20 cellular contexts compared by ENCODE assay signal in genomic region chr4:48974979-48975640, GRCh38. TPM values are rescaled to one million over a fixed set of nuclear protein-coding genes. Genes with fewer than 3 reads are reported as not detected.
DNase-seq lines count a peak whose midpoint lies in the region; ATAC-seq, FAIRE-seq and TF ChIP-seq lines count a peak whose summit lies in the region.
"Had no signal": no experiment of that assay in that cellular context is flagged by ENCODE, and none has a peak within 500 bp of the region (broad histone marks: within the 10 kb centered on the region; RNA-seq: fewer than 3 reads in every experiment).

No MANE protein-coding gene starts in this region.

- H3K36me3 ChIP-seq in MG63: no peaks in the 10 kb centered on the region

- H3K4me3 ChIP-seq in MG63: no peak overlapping the region
- H3K4me3 ChIP-seq: GM12878 had no signal

- H3K27me3 ChIP-seq in MG63: no peaks in the 10 kb centered on the region

- H3K27me3 Mint-ChIP-seq in type B pancreatic cell: peaks cover 27% of the 10 kb centered on the region

- H3K27ac Mint-ChIP-seq in type B pancreatic cell: no peak overlapping the region
- H3K27ac Mint-ChIP-seq: B cell; CD4-positive, alpha-beta T cell had no signal

- TF ChIP-seq CTCF in type B pancreatic cell (conservative IDR thresholded peaks at IDR 0.05): no peak

- H3K9me3 Mint-ChIP-seq in type B pancreatic cell: no peaks in the 10 kb centered on the region
- H3K9me3 Mint-ChIP-seq: CD4-positive, alpha-beta T cell had no signal

- H3K4me3 Mint-ChIP-seq in type B pancreatic cell: no peak overlapping the region
- H3K4me3 Mint-ChIP-seq: B cell; CD4-positive, alpha-beta T cell had no signal

- ATAC-seq in HG03045 (IDR thresholded peaks at IDR 0.05; ENCODE audit: unreplicated experiment): no peak
- ATAC-seq: GM12878 had no signal

- H3K9me3 ChIP-seq in MG63: no peaks in the 10 kb centered on the region

- DNase-seq in Ammon's horn (ENCODE audit: low spot score) (peak; percentile 50), MG63 (peak; percentile 77), cerebellar cortex (ENCODE audit: low spot score) (peak; percentile 58), medulla oblongata (ENCODE audit: extremely low spot score) (peak; percentile 69), HTR-8/SVneo (ENCODE audit: insufficient read length, low spot score) (no peak), type B pancreatic cell (ENCODE audit: extremely low spot score, unreplicated experiment) (no peak)
- no peak for DNase-seq in activated CD4-positive, alpha-beta T cell treated with anti-CD3 and anti-CD28 coated beads, Interleukin-2, amount 50 U/mL, for 1 hour
- DNase-seq: CD4-positive, alpha-beta T cell; DND-41; GDM1; HCEC 1CT; NCI-H1417 treated with DMSO at 0.1 percent for 48 hours; NCI-H2029; NCI-H2171 treated with DMSO at 0.1 percent for 48 hours; NCI-H510A had no signal

- no peaks in the 10 kb centered on the region for H3K4me1 Mint-ChIP-seq in type B pancreatic cell (ENCODE audit: unreplicated experiment)

- no peaks in the 10 kb centered on the region for H3K36me3 Mint-ChIP-seq in type B pancreatic cell

- no peak for FAIRE-seq in HTR-8/SVneo (lab: Jason Lieb, UNC)
- FAIRE-seq: D721Med, GM12878 had no signal

RNA-seq across cellular contexts. Expression of gene CWH43, which starts 11.0 kb away (rescaled TPM):
- not detected in 2 replicates for total RNA-seq in MG63 (2014; rRNA removed; shearing (Covaris generic); ENCODE audit: low replicate concordance)
- not detected in 2 replicates for total RNA-seq in type B pancreatic cell (ENCODE audit: low replicate concordance)
- total RNA-seq: B cell; CD4-positive, alpha-beta T cell; GM12878; RPMI7951 had no signal

Comparison
In these comparisons a context has a peak if more than half of its experiments do, and no peak if none do; other contexts are left out.
1. DNase-seq: peak in Ammon's horn (single experiment), MG63 (single experiment), cerebellar cortex (single experiment) and medulla oblongata (single experiment); none in HTR-8/SVneo (single experiment), activated CD4-positive, alpha-beta T cell treated with anti-CD3 and anti-CD28 coated beads, Interleukin-2, amount 50 U/mL, for 1 hour (single experiment) and type B pancreatic cell (single experiment).